In genomic region chr12:43761535-43761934, GRCh38 we compare ENCODE assay signal across 1 cellular context.
TF ChIP-seq lines count a peak whose summit lies in the region.

No MANE protein-coding gene starts in this region.

TF ChIP-seq in GM23338, 12 proteins besides CTCF, POLR2A, EP300 and RAD21 (continued from another document):
- TF ChIP-seq REST (IDR thresholded peaks at IDR 0.05; ENCODE audit: unreplicated experiment) (no peak), CREB1 (CRISPR knock-in tag; IDR thresholded peaks at IDR 0.05; ENCODE audit: low read depth) (no peak), EZH2phosphoT487 (IDR thresholded peaks at IDR 0.05; ENCODE audit: unreplicated experiment) (no peak)
